Comparison of ENCODE assay signal across 10 cellular contexts in the genomic region with DNA sequence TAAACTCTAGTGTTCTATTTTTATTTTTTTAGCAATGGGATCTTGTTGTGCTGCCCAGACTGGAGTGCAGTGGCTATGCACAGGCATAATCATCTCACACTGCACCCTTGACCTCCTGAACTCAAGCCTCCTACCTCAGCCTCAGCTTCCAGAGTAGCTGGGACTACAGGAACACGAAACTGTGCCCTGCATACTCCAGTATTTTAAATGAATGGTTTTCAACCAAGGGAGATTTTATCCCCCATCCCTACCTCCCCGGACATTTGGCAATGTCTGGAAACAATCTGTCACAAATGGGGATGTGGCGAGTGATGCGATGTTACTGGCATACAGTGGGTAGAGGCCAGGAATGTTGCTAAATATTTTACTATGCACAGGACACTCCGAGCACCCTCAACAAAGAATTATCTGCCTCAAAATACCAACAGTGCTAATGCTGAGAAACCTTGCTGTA.
DNase-seq lines count a peak whose midpoint lies in the region; ATAC-seq and TF ChIP-seq lines count a peak whose summit lies in the region.
"Had no signal": no experiment of that assay in that cellular context is flagged by ENCODE, and none has a peak within 500 bp of the region (broad histone marks: within the 10 kb centered on the region; RNA-seq: fewer than 3 reads in every experiment).

No MANE protein-coding gene starts in this region.

- H3K9ac ChIP-seq in mucosa of stomach (ENCODE audit: low read length), result peak overlapping the region; percentile 73

- no peaks in the 10 kb centered on the region for H3K36me3 ChIP-seq in mucosa of stomach (ENCODE audit: control insufficient read depth, insufficient read depth, low read length)

- no peak for ATAC-seq in GM21515 (IDR thresholded peaks at IDR 0.05; ENCODE audit: unreplicated experiment)
- no peak for ATAC-seq in activated CD4-positive, CD25-positive, alpha-beta regulatory T cell treated with anti-CD3 and anti-CD28 coated beads, Interleukin-2, amount 50 U/mL, for 24 hours

- H3K4me1 ChIP-seq in mucosa of stomach (ENCODE audit: control insufficient read depth, insufficient read depth, low read length), result peaks cover 9% of the 10 kb centered on the region

- H3K27me3 ChIP-seq in mucosa of stomach (ENCODE audit: control insufficient read depth, insufficient read depth, low read length), result no peaks in the 10 kb centered on the region

- peak; percentile 56 for DNase-seq in AG20443 (ENCODE audit: low spot score)
- DNase-seq in HCEC 1CT, result peak; percentile 37
- no peak for DNase-seq in astrocyte of the spinal cord (ENCODE audit: low read depth, low spot score)
- no peak for DNase-seq in NK-92 (lab: John Stamatoyannopoulos, UW; ENCODE audit: unreplicated experiment)
- DNase-seq in GDM1 (lab: John Stamatoyannopoulos, UW), result no peak
- DNase-seq: NCI-H1930 had no signal

- in situ Hi-C loops in astrocyte of the spinal cord (cut with HindIII; ENCODE audit: low sequenced_read_pairs), result no loop called here

- no peak for TF ChIP-seq CTCF in astrocyte of the spinal cord (IDR thresholded peaks at IDR 0.05; ENCODE audit: low read depth, low read length)

- H3K4me3 ChIP-seq in astrocyte of the spinal cord (ENCODE audit: low read depth, low read length) (peak overlapping the region; percentile 97), mucosa of stomach (ENCODE audit: low read length) (no peak overlapping the region)
- H3K4me3 ChIP-seq: lung had no signal

- H3K9me3 ChIP-seq in mucosa of stomach (ENCODE audit: control insufficient read depth, low read length), result no peaks in the 10 kb centered on the region

Comparison
In these comparisons a context has a peak if more than half of its experiments do, and no peak if none do; other contexts are left out.
1. DNase-seq: peak in AG20443 (single experiment) and HCEC 1CT (single experiment); none in astrocyte of the spinal cord (single experiment), NK-92 (single experiment) and GDM1 (single experiment).